ENCODE assay signal across 22 cellular contexts in genomic region chr17:82170412-82170961, GRCh38. TPM values are rescaled to one million over a fixed set of nuclear protein-coding genes. Genes with fewer than 3 reads are reported as not detected.
DNase-seq lines count a peak whose midpoint lies in the region; ATAC-seq and TF ChIP-seq lines count a peak whose summit lies in the region.
"Had no signal": no experiment of that assay in that cellular context is flagged by ENCODE, and none has a peak within 500 bp of the region (broad histone marks: within the 10 kb centered on the region; RNA-seq: fewer than 3 reads in every experiment).

No MANE protein-coding gene starts in this region.

- no peaks in the 10 kb centered on the region for H3K27me3 ChIP-seq in HL-60 (ENCODE audit: insufficient read depth, poor library complexity, severe bottlenecking)
- H3K27me3 ChIP-seq in lower lobe of right lung (ENCODE audit: low read depth), result no peaks in the 10 kb centered on the region
- H3K27me3 ChIP-seq: cardiac muscle cell, MG63, neutrophil, vagina had no signal

- H3K36me3 Mint-ChIP-seq in CD14-positive monocyte, result peaks cover 23 to 30% of the 10 kb centered on the region in 2 donors

- H3K36me3 ChIP-seq in lower lobe of right lung, result peaks cover 34% of the 10 kb centered on the region

- intact Hi-C loops in CD14-positive monocyte (cut with micrococcal nuclease), result no loop called here
- intact Hi-C loops in lower lobe of right lung (cut with DNase I), result no loop called here

- TF ChIP-seq CTCF in CD14-positive monocyte (IDR thresholded peaks at IDR 0.05), result peak; percentile 13
- no peak for TF ChIP-seq CTCF in HL-60 (IDR thresholded peaks at IDR 0.05; ENCODE audit: insufficient read depth, low read length)
- TF ChIP-seq CTCF in lower lobe of right lung (IDR thresholded peaks at IDR 0.05), result no peak

- H3K4me3 Mint-ChIP-seq in CD14-positive monocyte, result peak overlapping the region; percentile 76 to 90
- H3K4me3 Mint-ChIP-seq: stimulated activated naive CD8-positive, alpha-beta T cell treated with anti-CD3 and anti-CD28 coated beads, Interleukin-15, Interleukin-2, amounts not matched to agents 100 ng/mL and 50 ng/mL, for 24 hours had no signal

- no peaks in the 10 kb centered on the region for H3K4me1 ChIP-seq in lower lobe of right lung
- H3K4me1 ChIP-seq: vagina had no signal

- peak overlapping the region; percentile 82 to 91 (median 90) for H3K27ac Mint-ChIP-seq in CD14-positive monocyte
- H3K27ac Mint-ChIP-seq: stimulated activated naive CD8-positive, alpha-beta T cell treated with anti-CD3 and anti-CD28 coated beads, Interleukin-15, Interleukin-2, amounts not matched to agents 100 ng/mL and 50 ng/mL, for 24 hours had no signal

- peak overlapping the region; percentile 47 for H3K27ac ChIP-seq in HL-60 (replicated peaks)
- H3K27ac ChIP-seq in lower lobe of right lung, result no peak overlapping the region
- H3K27ac ChIP-seq: cardiac muscle cell, neutrophil, RWPE1, vagina had no signal

- H3K9me3 Mint-ChIP-seq in CD14-positive monocyte, result no peaks in the 10 kb centered on the region
- H3K9me3 Mint-ChIP-seq: stimulated activated naive CD8-positive, alpha-beta T cell treated with anti-CD3 and anti-CD28 coated beads, Interleukin-15, Interleukin-2, amounts not matched to agents 100 ng/mL and 50 ng/mL, for 24 hours had no signal

- peaks cover 15% of the 10 kb centered on the region for H3K4me1 Mint-ChIP-seq in CD14-positive monocyte

- DNase-seq in CD14-positive monocyte (ENCODE audit: low spot score) (peak; percentile 75), HL-60 (ENCODE audit: low read depth in 1 of 2, low spot score in 1 of 2) (peak; percentile 46 to 85), UCSD-AML1 (lab: John Stamatoyannopoulos, UW; ENCODE audit: unreplicated experiment) (peak; percentile 18), lower lobe of right lung (peak; percentile 72), cortex of kidney (lab: John Stamatoyannopoulos, UW) (no peak), middle frontal gyrus (ENCODE audit: extremely low spot score, low spot score) (no peak)
- DNase-seq: activated CD4-positive, CD25-positive, alpha-beta regulatory T cell; activated CD8-positive, alpha-beta memory T cell treated with anti-CD3 and anti-CD28 coated beads for 24 hours; COR-L47; effector CD4-positive, alpha-beta T cell; islet precursor cell; MG63; midbrain; NCI-H2029; NCI-H82 had no signal

- H3K4me3 ChIP-seq in HL-60 (replicated peaks; ENCODE audit: insufficient read depth, low read length), result no peak overlapping the region
- no peak overlapping the region for H3K4me3 ChIP-seq in lower lobe of right lung
- H3K4me3 ChIP-seq: cardiac muscle cell, MG63, vagina had no signal

- H3K27me3 Mint-ChIP-seq in CD14-positive monocyte (ENCODE audit: low read depth in 3 of 3), result peaks cover 0 to 1% (median 0%) of the 10 kb centered on the region in 3 donors
- H3K27me3 Mint-ChIP-seq: stimulated activated naive CD8-positive, alpha-beta T cell treated with anti-CD3 and anti-CD28 coated beads, Interleukin-15, Interleukin-2, amounts not matched to agents 100 ng/mL and 50 ng/mL, for 24 hours had no signal

- ATAC-seq in lower lobe of right lung (peak; percentile 40 to 65), HG02840 (IDR thresholded peaks at IDR 0.05; ENCODE audit: low FRiP score, unreplicated experiment) (no peak), HG03039 (IDR thresholded peaks at IDR 0.05; ENCODE audit: unreplicated experiment) (no peak)

- no peaks in the 10 kb centered on the region for H3K9me3 ChIP-seq in lower lobe of right lung
- H3K9me3 ChIP-seq: MG63, neutrophil, vagina had no signal

RNA-seq across cellular contexts. Expression of gene CCDC57, which starts 42.2 kb away (rescaled TPM):
- polyA plus RNA-seq in CD14-positive monocyte, result 10 to 100 TPM; 17.1 to 20.1 TPM
- 63.4 TPM for total RNA-seq in lower lobe of right lung

RNA-seq across cellular contexts. Expression of gene SLC16A3, which starts 58.4 kb away (rescaled TPM):
- polyA plus RNA-seq in CD14-positive monocyte, result 10 to 100 TPM; 26.3 to 35.3 TPM
- total RNA-seq in lower lobe of right lung, result 81.9 TPM

Comparison
In these comparisons a context has a peak if more than half of its experiments do, and no peak if none do; other contexts are left out.
1. DNase-seq: peak in CD14-positive monocyte (single experiment), HL-60 (2 of 2), UCSD-AML1 (single experiment) and lower lobe of right lung (single experiment); none in cortex of kidney (single experiment) and middle frontal gyrus (single experiment).
2. ATAC-seq: peak in lower lobe of right lung (2 of 2); none in HG02840 (single experiment) and HG03039 (single experiment).